34 cellular contexts compared by ENCODE assay signal in the genomic region with DNA sequence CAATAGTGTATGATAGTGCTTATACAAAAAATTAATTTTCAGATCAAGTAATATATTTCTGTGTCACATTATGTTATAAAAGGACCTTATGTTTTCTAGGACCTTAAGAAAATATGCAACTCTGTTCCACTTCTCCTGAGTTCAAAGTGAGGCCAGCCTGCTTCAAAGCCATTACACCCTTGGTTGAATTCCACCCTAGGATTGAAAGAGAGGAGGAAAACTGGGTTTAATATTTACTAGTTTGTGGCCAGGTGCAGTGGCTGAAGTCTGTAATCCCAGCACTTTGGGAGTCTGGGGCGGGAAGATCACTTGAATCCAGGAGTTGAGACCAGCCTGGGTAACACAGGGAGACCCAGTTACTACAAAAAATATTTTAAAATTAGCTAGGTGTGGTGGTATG. TPM values are rescaled to one million over a fixed set of nuclear protein-coding genes. Genes with fewer than 3 reads are reported as not detected.
"Had no signal": no experiment of that assay in that cellular context is flagged by ENCODE, and none has a peak within 500 bp of the region (broad histone marks: within the 10 kb centered on the region; RNA-seq: fewer than 3 reads in every experiment).

No MANE protein-coding gene starts in this region.

- H3K4me3 Mint-ChIP-seq: activated B cell treated with CpG ODN at 0.5 μM for 24 hours; activated CD4-positive, alpha-beta memory T cell treated with anti-CD3 and anti-CD28 coated beads for 36 hours; activated CD4-positive, alpha-beta T cell treated with anti-CD3 and anti-CD28 coated beads, Interleukin-2, amount 10 ng/mL, durations not matched to agents 24 days and 14 days; activated CD8-positive, alpha-beta T cell treated with anti-CD3 and anti-CD28 coated beads for 36 hours; activated naive CD4-positive, alpha-beta T cell treated with anti-CD3 and anti-CD28 coated beads, Interleukin-2, amount 10 ng/mL, durations not matched to agents 7 days and 5 days; activated naive CD4-positive, alpha-beta T cell treated with anti-CD3 and anti-CD28 coated beads, Interleukin-2, amount 50 U/mL, for 24 hours; activated naive CD8-positive, alpha-beta T cell; activated naive CD8-positive, alpha-beta T cell treated with anti-CD3 and anti-CD28 coated beads, Interleukin-2, amount 10 ng/mL, durations not matched to agents 7 days and 5 days; activated naive CD8-positive, alpha-beta T cell treated with anti-CD3 and anti-CD28 coated beads, Interleukin-2, amount 50 U/mL, for 24 hours; activated T-cell treated with anti-CD3 and anti-CD28 coated beads, Interleukin-2, amount 50 U/mL, for 4 hours; activated T-cell treated with anti-CD3 and anti-CD28 coated beads, Interleukin-2, amount 50 U/mL, for 72 hours; activated T-helper 1 cell treated with anti-CD3 and anti-CD28 coated beads, Interleukin-12 subunit alpha, Interleukin-12 subunit beta, Interleukin-2, Interleukin-4 antibody, amounts not matched to agents 30 ng/mL and 10 ng/mL and 1 ng/mL, durations not matched to agents 14 hours and 24 hours and 36 hours; activated T-helper 17 cell treated with anti-CD3 and anti-CD28 coated beads, Interleukin-2, amount 50 U/mL, for 72 hours; brain; T-helper 1 cell treated with Interleukin-12 subunit alpha and Interleukin-12 subunit beta and Interleukin-4 antibody, amounts not matched to agents 30 μg/mL and 1 μg/mL, for 36 hours; T-helper 2 cell treated with Interferon-gamma antibody and Interleukin-4, amounts not matched to agents 5 μg/mL and 100 μg/mL, for 36 hours had no signal

- H3K27me3 Mint-ChIP-seq: brain had no signal

- H3K36me3 Mint-ChIP-seq: activated CD4-positive, alpha-beta memory T cell treated with anti-CD3 and anti-CD28 coated beads for 36 hours; activated naive CD4-positive, alpha-beta T cell treated with anti-CD3 and anti-CD28 coated beads, Interleukin-2, amount 10 ng/mL, durations not matched to agents 7 days and 5 days; activated naive CD4-positive, alpha-beta T cell treated with anti-CD3 and anti-CD28 coated beads, Interleukin-2, amount 50 U/mL, for 24 hours; activated naive CD8-positive, alpha-beta T cell; activated naive CD8-positive, alpha-beta T cell treated with anti-CD3 and anti-CD28 coated beads, Interleukin-2, amount 10 ng/mL, durations not matched to agents 7 days and 5 days had no signal

- H3K9me3 Mint-ChIP-seq: activated CD8-positive, alpha-beta T cell treated with anti-CD3 and anti-CD28 coated beads for 36 hours; activated naive CD4-positive, alpha-beta T cell treated with anti-CD3 and anti-CD28 coated beads, Interleukin-2, amount 10 ng/mL, durations not matched to agents 7 days and 5 days; activated T-helper 1 cell treated with anti-CD3 and anti-CD28 coated beads, Interleukin-12 subunit alpha, Interleukin-12 subunit beta, Interleukin-2, Interleukin-4 antibody, amounts not matched to agents 30 ng/mL and 10 ng/mL and 1 ng/mL, durations not matched to agents 14 hours and 24 hours and 36 hours; T-helper 2 cell treated with Interferon-gamma antibody and Interleukin-4, amounts not matched to agents 5 μg/mL and 100 μg/mL, for 36 hours had no signal

- H3K4me1 Mint-ChIP-seq: activated B cell treated with CpG ODN at 0.5 μM for 24 hours; activated CD4-positive, alpha-beta T cell treated with anti-CD3 and anti-CD28 coated beads, Interleukin-2, amount 10 ng/mL, durations not matched to agents 24 days and 14 days; activated naive CD4-positive, alpha-beta T cell treated with anti-CD3 and anti-CD28 coated beads, Interleukin-2, amount 10 ng/mL, durations not matched to agents 7 days and 5 days; activated naive CD4-positive, alpha-beta T cell treated with anti-CD3 and anti-CD28 coated beads, Interleukin-2, amount 50 U/mL, for 24 hours; activated naive CD8-positive, alpha-beta T cell treated with anti-CD3 and anti-CD28 coated beads, Interleukin-2, amount 10 ng/mL, durations not matched to agents 7 days and 5 days; activated naive CD8-positive, alpha-beta T cell treated with anti-CD3 and anti-CD28 coated beads, Interleukin-2, amount 50 U/mL, for 24 hours; activated T-helper 17 cell treated with anti-CD3 and anti-CD28 coated beads, Interleukin-2, amount 50 U/mL, for 72 hours; brain had no signal

- ATAC-seq: activated CD8-positive, alpha-beta T cell treated with anti-CD3 and anti-CD28 coated beads for 36 hours; activated naive CD8-positive, alpha-beta T cell treated with anti-CD3 and anti-CD28 coated beads, Interleukin-2, amount 50 U/mL, for 24 hours; activated T-cell treated with anti-CD3 and anti-CD28 coated beads, Interleukin-2, amount 50 U/mL, for 4 hours; activated T-cell treated with anti-CD3 and anti-CD28 coated beads, Interleukin-2, amount 50 U/mL, for 72 hours; activated T-helper 17 cell treated with anti-CD3 and anti-CD28 coated beads, Interleukin-2, amount 50 U/mL, for 72 hours had no signal

- H3K27ac Mint-ChIP-seq: activated B cell treated with CpG ODN at 0.5 μM for 24 hours; activated CD4-positive, alpha-beta memory T cell treated with anti-CD3 and anti-CD28 coated beads for 36 hours; activated CD4-positive, alpha-beta T cell treated with anti-CD3 and anti-CD28 coated beads, Interleukin-2, amount 10 ng/mL, durations not matched to agents 24 days and 14 days; activated CD8-positive, alpha-beta T cell treated with anti-CD3 and anti-CD28 coated beads for 36 hours; activated naive CD4-positive, alpha-beta T cell treated with anti-CD3 and anti-CD28 coated beads, Interleukin-2, amount 10 ng/mL, durations not matched to agents 7 days and 5 days; activated naive CD4-positive, alpha-beta T cell treated with anti-CD3 and anti-CD28 coated beads, Interleukin-2, amount 50 U/mL, for 24 hours; activated naive CD8-positive, alpha-beta T cell; activated naive CD8-positive, alpha-beta T cell treated with anti-CD3 and anti-CD28 coated beads, Interleukin-2, amount 10 ng/mL, durations not matched to agents 7 days and 5 days; activated naive CD8-positive, alpha-beta T cell treated with anti-CD3 and anti-CD28 coated beads, Interleukin-2, amount 50 U/mL, for 24 hours; activated T-cell treated with anti-CD3 and anti-CD28 coated beads, Interleukin-2, amount 50 U/mL, for 72 hours; activated T-helper 1 cell treated with anti-CD3 and anti-CD28 coated beads, Interleukin-12 subunit alpha, Interleukin-12 subunit beta, Interleukin-2, Interleukin-4 antibody, amounts not matched to agents 30 ng/mL and 10 ng/mL and 1 ng/mL, durations not matched to agents 14 hours and 24 hours and 36 hours; activated T-helper 17 cell treated with anti-CD3 and anti-CD28 coated beads, Interleukin-2, amount 50 U/mL, for 72 hours; brain; T-helper 1 cell treated with Interleukin-12 subunit alpha and Interleukin-12 subunit beta and Interleukin-4 antibody, amounts not matched to agents 30 μg/mL and 1 μg/mL, for 36 hours; T-helper 2 cell treated with Interferon-gamma antibody and Interleukin-4, amounts not matched to agents 5 μg/mL and 100 μg/mL, for 36 hours had no signal

- DNase-seq: activated B cell treated with CpG ODN at 0.5 μM for 24 hours; activated CD4-positive, alpha-beta memory T cell treated with anti-CD3 and anti-CD28 coated beads for 36 hours; activated CD4-positive, alpha-beta T cell treated with anti-CD3 and anti-CD28 coated beads for 4 hours; activated CD4-positive, alpha-beta T cell treated with anti-CD3 and anti-CD28 coated beads, Interleukin-2, amount 10 ng/mL, durations not matched to agents 24 days and 14 days; activated CD4-positive, alpha-beta T cell treated with anti-CD3 and anti-CD28 coated beads, Interleukin-2, amount 50 U/mL, for 1 hour; activated CD4-positive, alpha-beta T cell treated with anti-CD3 and anti-CD28 coated beads, Interleukin-2, amount 50 U/mL, for 4 hours; activated CD4-positive, CD25-positive, alpha-beta regulatory T cell treated with anti-CD3 and anti-CD28 coated beads, Interleukin-2, amount 50 U/mL, for 72 hours; activated CD8-positive, alpha-beta memory T cell treated with anti-CD3 and anti-CD28 coated beads, Interleukin-2, amount 50 U/mL, for 4 hours; activated CD8-positive, alpha-beta T cell treated with anti-CD3 and anti-CD28 coated beads for 36 hours; activated effector memory CD4-positive, alpha-beta T cell treated with anti-CD3 and anti-CD28 coated beads, Interleukin-2, amount 50 U/mL, for 16 hours; activated gamma-delta T cell treated with Interleukin-2 at 50 U/mL for 16 hours; activated naive CD4-positive, alpha-beta T cell; activated naive CD4-positive, alpha-beta T cell treated with anti-CD3 and anti-CD28 coated beads, Interleukin-2, amount 10 ng/mL, durations not matched to agents 7 days and 5 days; activated naive CD8-positive, alpha-beta T cell treated with anti-CD3 and anti-CD28 coated beads, Interleukin-2, amount 10 ng/mL, durations not matched to agents 7 days and 5 days; activated naive CD8-positive, alpha-beta T cell treated with anti-CD3 and anti-CD28 coated beads, Interleukin-2, amount 50 U/mL, for 24 hours; activated T-cell treated with anti-CD3 and anti-CD28 coated beads for 4 hours; activated T-cell treated with anti-CD3 and anti-CD28 coated beads, Interleukin-2, amount 50 U/mL, for 1 hour; activated T-cell treated with anti-CD3 and anti-CD28 coated beads, Interleukin-2, amount 50 U/mL, for 4 hours; activated T-cell treated with anti-CD3 and anti-CD28 coated beads, Interleukin-2, amount 50 U/mL, for 72 hours; amygdala; anterior cingulate cortex; central memory CD4-positive, alpha-beta T cell; SW 1271; T-helper 1 cell; T-helper 2 cell; T-helper 9 cell had no signal

RNA-seq across cellular contexts. Expression of gene NR1I2, which starts 32.9 kb away (rescaled TPM):
- total RNA-seq: ascending aorta had no signal

RNA-seq across cellular contexts. Expression of gene CFAP91, which starts 46.2 kb away (rescaled TPM):
- total RNA-seq: activated CD8-positive, alpha-beta T cell treated with anti-CD3 and anti-CD28 coated beads for 36 hours; activated T-helper 1 cell treated with anti-CD3 and anti-CD28 coated beads, Interleukin-12 subunit alpha, Interleukin-12 subunit beta, Interleukin-2, Interleukin-4 antibody, amounts not matched to agents 30 ng/mL and 10 ng/mL and 1 ng/mL, durations not matched to agents 14 hours and 24 hours and 36 hours had no signal
